Comparison of ENCODE assay signal across 9 cellular contexts in genomic region chr19:39078436-39079200, GRCh38. TPM values are rescaled to one million over a fixed set of nuclear protein-coding genes. Genes with fewer than 3 reads are reported as not detected.
A peak's percentile ranks its signal among the peaks of the same experiment; 100 is the strongest.
DNase-seq lines count a peak whose midpoint lies in the region; FAIRE-seq and TF ChIP-seq lines count a peak whose summit lies in the region.
"Had no signal": no experiment of that assay in that cellular context is flagged by ENCODE, and none has a peak within 500 bp of the region (broad histone marks: within the 10 kb centered on the region; RNA-seq: fewer than 3 reads in every experiment).

No MANE protein-coding gene starts in this region.

- TF ChIP-seq CTCF in astrocyte of the cerebellum (IDR thresholded peaks at IDR 0.05; ENCODE audit: low read depth, low read length, missing control alignments) = no peak

- FAIRE-seq in urothelium cell line (lab: Jason Lieb, UNC) = peak; percentile 80

- no peak overlapping the region for H3K4me3 ChIP-seq in astrocyte of the cerebellum (ENCODE audit: low read depth, low read length)

- peak; percentile 60 for DNase-seq in HPDE6-E6E7 (ENCODE audit: extremely low spot score)
- DNase-seq in astrocyte of the cerebellum (ENCODE audit: low read depth) = peak; percentile 97
- peak; percentile 84 for DNase-seq in glomerular visceral epithelial cell (ENCODE audit: extremely low spot score)
- DNase-seq in urothelium cell line (ENCODE audit: low spot score) = peak; percentile 79
- DNase-seq in NCI-H2171 (lab: John Stamatoyannopoulos, UW) = no peak
- no peak for DNase-seq in NCI-H748 treated with DMSO at 0.1 percent for 48 hours (lab: John Stamatoyannopoulos, UW)
- DNase-seq in SK-N-DZ (ENCODE audit: low spot score) = no peak
- DNase-seq: cortex of kidney, NCI-H2029 had no signal

- in situ Hi-C loops in astrocyte of the cerebellum (cut with HindIII; ENCODE audit: low sequenced_read_pairs) = no loop called here

RNA-seq across cellular contexts. Expression of gene ACP7, which starts 5.5 kb away (rescaled TPM):
- polyA plus RNA-seq in SK-N-DZ (2014; cell fraction: cytosol; rRNA removed) = not detected in 2 replicates
- not detected in 2 replicates for polyA plus RNA-seq in SK-N-DZ (2014; cell fraction: nucleus; rRNA removed)

RNA-seq across cellular contexts. Expression of gene FBXO27, which starts 46.3 kb away (rescaled TPM):
- polyA plus RNA-seq in SK-N-DZ (2014; cell fraction: cytosol; rRNA removed) = 0.36 and 0.93 TPM in 2 replicates
- polyA plus RNA-seq in SK-N-DZ (2014; cell fraction: nucleus; rRNA removed) = not detected in 2 replicates

RNA-seq across cellular contexts. Expression of gene PAK4, which starts 47.0 kb away (rescaled TPM):
- polyA plus RNA-seq in SK-N-DZ (2014; cell fraction: cytosol; rRNA removed) = 9.1 and 9.7 TPM in 2 replicates
- 5.4 and 10.3 TPM in 2 replicates for polyA plus RNA-seq in SK-N-DZ (2014; cell fraction: nucleus; rRNA removed)

Comparison
In these comparisons a context has a peak if more than half of its experiments do, and no peak if none do; other contexts are left out.
1. DNase-seq: peak in HPDE6-E6E7 (single experiment), astrocyte of the cerebellum (single experiment), glomerular visceral epithelial cell (single experiment) and urothelium cell line (single experiment); none in NCI-H2171 (single experiment), NCI-H748 treated with DMSO at 0.1 percent for 48 hours (single experiment) and SK-N-DZ (single experiment).